14 cellular contexts compared by ENCODE assay signal in genomic region chr20:6704132-6704861, GRCh38.
DNase-seq lines count a peak whose midpoint lies in the region; ATAC-seq and TF ChIP-seq lines count a peak whose summit lies in the region.
"Had no signal": no experiment of that assay in that cellular context is flagged by ENCODE, and none has a peak within 500 bp of the region (broad histone marks: within the 10 kb centered on the region; RNA-seq: fewer than 3 reads in every experiment).

No MANE protein-coding gene starts in this region.

- peaks cover under 1% of the 10 kb centered on the region for H3K9me3 Mint-ChIP-seq in activated T-cell treated with anti-CD3 and anti-CD28 coated beads, Interleukin-2, amount 50 U/mL, for 24 hours
- no peaks in the 10 kb centered on the region for H3K9me3 Mint-ChIP-seq in activated CD4-positive, alpha-beta T cell treated with anti-CD3 and anti-CD28 coated beads, Interleukin-2, amount 10 ng/mL, durations not matched to agents 24 days and 14 days
- H3K9me3 Mint-ChIP-seq: T-helper 2 cell treated with Interferon-gamma antibody and Interleukin-4, amounts not matched to agents 5 μg/mL and 100 μg/mL, for 36 hours had no signal

- H3K27me3 Mint-ChIP-seq in activated T-cell treated with anti-CD3 and anti-CD28 coated beads, Interleukin-2, amount 50 U/mL, for 24 hours, result no peaks in the 10 kb centered on the region
- H3K27me3 Mint-ChIP-seq in activated CD4-positive, alpha-beta T cell treated with anti-CD3 and anti-CD28 coated beads, Interleukin-2, amount 10 ng/mL, durations not matched to agents 24 days and 14 days, result no peaks in the 10 kb centered on the region

- TF ChIP-seq CTCF in AG09309 (IDR thresholded peaks at IDR 0.05; ENCODE audit: control insufficient read depth, insufficient read depth, low read depth, low read length, missing control alignments) (no peak), fibroblast of pulmonary artery (IDR thresholded peaks at IDR 0.05; ENCODE audit: low read length, missing control alignments) (no peak), omental fat pad (IDR thresholded peaks at IDR 0.05) (no peak)

- no peaks in the 10 kb centered on the region for H3K36me3 Mint-ChIP-seq in activated T-cell treated with anti-CD3 and anti-CD28 coated beads, Interleukin-2, amount 50 U/mL, for 24 hours (ENCODE audit: low read depth)
- no peaks in the 10 kb centered on the region for H3K36me3 Mint-ChIP-seq in activated CD4-positive, alpha-beta T cell treated with anti-CD3 and anti-CD28 coated beads, Interleukin-2, amount 10 ng/mL, durations not matched to agents 24 days and 14 days (ENCODE audit: low read depth)
- H3K36me3 Mint-ChIP-seq: CD8-positive, alpha-beta memory T cell had no signal

- H3K4me1 Mint-ChIP-seq in activated T-cell treated with anti-CD3 and anti-CD28 coated beads, Interleukin-2, amount 50 U/mL, for 24 hours (ENCODE audit: low read depth), result no peaks in the 10 kb centered on the region
- no peaks in the 10 kb centered on the region for H3K4me1 Mint-ChIP-seq in activated CD4-positive, alpha-beta T cell treated with anti-CD3 and anti-CD28 coated beads, Interleukin-2, amount 10 ng/mL, durations not matched to agents 24 days and 14 days
- H3K4me1 Mint-ChIP-seq: CD8-positive, alpha-beta memory T cell had no signal

- H3K4me3 ChIP-seq in AG09309 (ENCODE audit: control insufficient read depth, low read depth, low read length) (no peak overlapping the region), fibroblast of pulmonary artery (replicated peaks; ENCODE audit: low read depth, low read length) (no peak overlapping the region)
- H3K4me3 ChIP-seq: skin epidermis had no signal

- ATAC-seq in omental fat pad (ENCODE audit: low FRiP score) (peak; percentile 38), HG02588 (IDR thresholded peaks at IDR 0.05; ENCODE audit: unreplicated experiment) (no peak)

- no peak overlapping the region for H3K27ac Mint-ChIP-seq in activated T-cell treated with anti-CD3 and anti-CD28 coated beads, Interleukin-2, amount 50 U/mL, for 24 hours
- no peak overlapping the region for H3K27ac Mint-ChIP-seq in activated CD4-positive, alpha-beta T cell treated with anti-CD3 and anti-CD28 coated beads, Interleukin-2, amount 10 ng/mL, durations not matched to agents 24 days and 14 days
- H3K27ac Mint-ChIP-seq: T-helper 2 cell treated with Interferon-gamma antibody and Interleukin-4, amounts not matched to agents 5 μg/mL and 100 μg/mL, for 36 hours had no signal

- intact Hi-C loops in activated CD4-positive, alpha-beta T cell treated with anti-CD3 and anti-CD28 coated beads, Interleukin-2, amount 10 ng/mL, durations not matched to agents 24 days and 14 days (cut with micrococcal nuclease), result no loop called here

- peak; percentile 63 for DNase-seq in AG09309 (ENCODE audit: low read depth)
- peak; percentile 80 for DNase-seq in LoVo (ENCODE audit: low spot score)
- DNase-seq in fibroblast of pulmonary artery (ENCODE audit: low read depth), result peak; percentile 50
- DNase-seq in omental fat pad (ENCODE audit: low spot score), result no peak
- DNase-seq in germinal center (ENCODE audit: low spot score), result no peak
- DNase-seq in activated T-cell treated with anti-CD3 and anti-CD28 coated beads, Interleukin-2, amount 50 U/mL, for 24 hours, result no peak
- no peak for DNase-seq in activated CD4-positive, alpha-beta T cell treated with anti-CD3 and anti-CD28 coated beads, Interleukin-2, amount 10 ng/mL, durations not matched to agents 24 days and 14 days
- DNase-seq: activated effector memory CD4-positive, alpha-beta T cell treated with anti-CD3 and anti-CD28 coated beads, Interleukin-2, amount 50 U/mL, for 16 hours; CD8-positive, alpha-beta memory T cell; glutamatergic neuron; NCI-H2081 treated with DMSO at 0.1 percent for 48 hours had no signal

- no peak overlapping the region for H3K4me3 Mint-ChIP-seq in activated T-cell treated with anti-CD3 and anti-CD28 coated beads, Interleukin-2, amount 50 U/mL, for 24 hours
- no peak overlapping the region for H3K4me3 Mint-ChIP-seq in activated CD4-positive, alpha-beta T cell treated with anti-CD3 and anti-CD28 coated beads, Interleukin-2, amount 10 ng/mL, durations not matched to agents 24 days and 14 days
- H3K4me3 Mint-ChIP-seq: CD8-positive, alpha-beta memory T cell; T-helper 2 cell treated with Interferon-gamma antibody and Interleukin-4, amounts not matched to agents 5 μg/mL and 100 μg/mL, for 36 hours had no signal

Comparison
In these comparisons a context has a peak if more than half of its experiments do, and no peak if none do; other contexts are left out.
1. DNase-seq: peak in AG09309 (single experiment), LoVo (single experiment) and fibroblast of pulmonary artery (single experiment); none in omental fat pad (single experiment), germinal center (single experiment), activated T-cell treated with anti-CD3 and anti-CD28 coated beads, Interleukin-2, amount 50 U/mL, for 24 hours (single experiment) and activated CD4-positive, alpha-beta T cell treated with anti-CD3 and anti-CD28 coated beads, Interleukin-2, amount 10 ng/mL, durations not matched to agents 24 days and 14 days (single experiment).